Comparison of ENCODE assay signal across 1 cellular context in genomic region chr22:50270302-50271010, GRCh38.
TF ChIP-seq lines count a peak whose summit lies in the region.

MAPK11 (minus strand) TSS chr22:50270380; CDS start chr22:50270292, 88 bp downstream.

TF ChIP-seq in WTC11, 78 proteins besides CTCF, POLR2A, EP300 and RAD21 (continued from another document):
- TF ChIP-seq ZBTB43 (CRISPR knock-in tag; IDR thresholded peaks at IDR 0.05) = peak; percentile 54; the same call in 1 of the 2 replicates
- TF ChIP-seq ARID4B (CRISPR knock-in tag; IDR thresholded peaks at IDR 0.05; ENCODE audit: borderline replicate concordance) = peak; percentile 96
- TF ChIP-seq PREB (CRISPR knock-in tag; IDR thresholded peaks at IDR 0.05; ENCODE audit: borderline replicate concordance) = peak; percentile 51; the same call in 1 of the 2 replicates
- peak; percentile 91 for TF ChIP-seq TEAD1 (CRISPR knock-in tag; IDR thresholded peaks at IDR 0.05)
- no peak for TF ChIP-seq GRHL2 (CRISPR knock-in tag; IDR thresholded peaks at IDR 0.05; ENCODE audit: insufficient replicate concordance, severe bottlenecking)
- TF ChIP-seq OVOL2 (CRISPR knock-in tag; IDR thresholded peaks at IDR 0.05; ENCODE audit: borderline replicate concordance) = no peak
- no peak for TF ChIP-seq ZNF671 (CRISPR knock-in tag; IDR thresholded peaks at IDR 0.05)
- TF ChIP-seq CREM (CRISPR knock-in tag; IDR thresholded peaks at IDR 0.05) = 0 out of 2 replicates have a peak, but pooled peaks have one; percentile 55
- TF ChIP-seq SMAD4 (CRISPR knock-in tag; IDR thresholded peaks at IDR 0.05) = peak; percentile 86
- no peak for TF ChIP-seq ERG (CRISPR knock-in tag; IDR thresholded peaks at IDR 0.05)
- TF ChIP-seq ZSCAN18 (CRISPR knock-in tag; IDR thresholded peaks at IDR 0.05) = no peak
- no peak for TF ChIP-seq E2F4 (CRISPR knock-in tag; IDR thresholded peaks at IDR 0.05; ENCODE audit: borderline replicate concordance, low read depth)
- no peak for TF ChIP-seq RORB (CRISPR knock-in tag; IDR thresholded peaks at IDR 0.05)
- 0 out of 2 replicates have a peak, but pooled peaks have one; percentile 40 for TF ChIP-seq ZBTB21 (CRISPR knock-in tag; IDR thresholded peaks at IDR 0.05; ENCODE audit: borderline replicate concordance)
- TF ChIP-seq SMAD3 (CRISPR knock-in tag; IDR thresholded peaks at IDR 0.05; ENCODE audit: borderline replicate concordance) = 0 out of 2 replicates have a peak, but pooled peaks have one; percentile 61
- peak; percentile 92 for TF ChIP-seq TP53 (CRISPR knock-in tag; IDR thresholded peaks at IDR 0.05)
- peak; percentile 46; the same call in 1 of the 2 replicates for TF ChIP-seq USF1 (CRISPR knock-in tag; IDR thresholded peaks at IDR 0.05)
- TF ChIP-seq MAX (CRISPR knock-in tag; IDR thresholded peaks at IDR 0.05) = no peak
- TF ChIP-seq USF2 (CRISPR knock-in tag; IDR thresholded peaks at IDR 0.05) = no peak; the same call in 1 of the 2 replicates
- TF ChIP-seq ZNF219 (CRISPR knock-in tag; IDR thresholded peaks at IDR 0.05; ENCODE audit: borderline replicate concordance) = peak; percentile 77; the same call in 1 of the 2 replicates
- peak; percentile 53; the same call in 1 of the 2 replicates for TF ChIP-seq E2F5 (CRISPR knock-in tag; IDR thresholded peaks at IDR 0.05)
- 0 out of 2 replicates have a peak, but pooled peaks have one; percentile 46 for TF ChIP-seq STAT6 (CRISPR knock-in tag; conservative IDR thresholded peaks at IDR 0.05; ENCODE audit: low read depth)
